ENCODE assay signal across 8 cellular contexts in genomic region chr20:38447931-38448675, GRCh38. TPM values are rescaled to one million over a fixed set of nuclear protein-coding genes. Genes with fewer than 3 reads are reported as not detected.
DNase-seq lines count a peak whose midpoint lies in the region; ATAC-seq and TF ChIP-seq lines count a peak whose summit lies in the region.

No MANE protein-coding gene starts in this region.

- H3K9ac ChIP-seq in SK-N-MC (ENCODE audit: insufficient read length), result peak overlapping the region; percentile 99

- peaks cover 0 to 2% (median 0%) of the 10 kb centered on the region in 6 donors for H3K9me3 Mint-ChIP-seq in immature natural killer cell

- peak overlapping the region; percentile 93 for H3K4me3 ChIP-seq in SK-N-MC

- H3K36me3 Mint-ChIP-seq in immature natural killer cell, result peaks cover 10 to 24% (median 23%) of the 10 kb centered on the region in 3 donors

- peaks cover 24 to 29% of the 10 kb centered on the region in 2 donors for H3K4me1 Mint-ChIP-seq in immature natural killer cell

- H3K9me3 ChIP-seq in SK-N-MC (ENCODE audit: low read depth, low read length), result no peaks in the 10 kb centered on the region

- H3K27me3 Mint-ChIP-seq in immature natural killer cell (ENCODE audit: low read depth in 3 of 3), result peaks cover 0 to 7% (median 4%) of the 10 kb centered on the region in 3 donors

- peak; percentile 26 for DNase-seq in CD1c-positive myeloid dendritic cell (ENCODE audit: extremely low spot score)
- no peak for DNase-seq in SK-N-MC (ENCODE audit: low read depth, low spot score)
- DNase-seq in immature natural killer cell, result no peak
- no peak for DNase-seq in NCI-H82 (lab: John Stamatoyannopoulos, UW)
- no peak for DNase-seq in RWPE1 (ENCODE audit: low spot score)

- H3K27ac Mint-ChIP-seq in immature natural killer cell, result peak overlapping the region; percentile 66 to 93 (median 80)

- H3K27ac ChIP-seq in SK-N-MC (no peak overlapping the region), RWPE1 (no peak overlapping the region)

- H3K36me3 ChIP-seq in SK-N-MC (ENCODE audit: insufficient read depth, low read length), result peaks cover 27% of the 10 kb centered on the region

- no peak for TF ChIP-seq CTCF in RWPE1 (conservative IDR thresholded peaks at IDR 0.05; ENCODE audit: low read depth)

- peak overlapping the region; percentile 84 to 89 (median 85) for H3K4me3 Mint-ChIP-seq in immature natural killer cell

- POLR2A ChIA-PET in RWPE1 (lab: Yijun Ruan, JAX; ENCODE audit: low non-redundant PET), result interaction anchor here (1.1 kb wide), 1 partner anchor 13 kb away, joined by 4 read pairs; the partner anchor contains the start of gene SNHG17

- CTCF ChIA-PET in RWPE1 (lab: Yijun Ruan, JAX), result interaction anchor here (0.7 to 2.8 kb wide), 4 partner anchors 11 to 119 kb away, joined by 5 to 40 read pairs (median 11); partner anchors contain the start of genes RALGAPB and SNHG17

- peak; percentile 52 for ATAC-seq in GM21786 (IDR thresholded peaks at IDR 0.05; ENCODE audit: unreplicated experiment)
- ATAC-seq in GM19467 (IDR thresholded peaks at IDR 0.05; ENCODE audit: unreplicated experiment), result no peak
- no peak for ATAC-seq in HG03280 (IDR thresholded peaks at IDR 0.05; ENCODE audit: unreplicated experiment)

RNA-seq across cellular contexts. Expression of gene SNHG17, which starts 13.0 kb away (rescaled TPM):
- 10 to 100 TPM; 42.8 to 86.0 (median 44.9) TPM for polyA plus RNA-seq in immature natural killer cell

RNA-seq across cellular contexts. Expression of gene RALGAPB, which starts 24.5 kb away (rescaled TPM):
- polyA plus RNA-seq in immature natural killer cell, result 10 to 100 TPM in 2 of 3 donors, 1 to 10 TPM in 1; 7.5 to 16.7 (median 14.7) TPM
